Comparison of ENCODE assay signal across 15 cellular contexts in genomic region chr3:170330366-170330765, GRCh38. TPM values are rescaled to one million over a fixed set of nuclear protein-coding genes. Genes with fewer than 3 reads are reported as not detected.
DNase-seq lines count a peak whose midpoint lies in the region; ATAC-seq, FAIRE-seq and TF ChIP-seq lines count a peak whose summit lies in the region.
"Had no signal": no experiment of that assay in that cellular context is flagged by ENCODE, and none has a peak within 500 bp of the region (broad histone marks: within the 10 kb centered on the region; RNA-seq: fewer than 3 reads in every experiment).

No MANE protein-coding gene starts in this region.

- H3K27me3 ChIP-seq in bronchial epithelial cell (ENCODE audit: control insufficient read depth, insufficient read depth, low read length) (no peaks in the 10 kb centered on the region), mucosa of rectum (ENCODE audit: control insufficient read depth in 2 of 2, insufficient read depth in 2 of 2, low read length in 2 of 2) (no peaks in the 10 kb centered on the region)
- H3K27me3 ChIP-seq: uterus had no signal

- peaks cover 7% of the 10 kb centered on the region for H3K36me3 Mint-ChIP-seq in endothelial cell (ENCODE audit: low read depth, unreplicated experiment)
- no peaks in the 10 kb centered on the region for H3K36me3 Mint-ChIP-seq in natural killer cell treated with Interleukin-12 subunit alpha and Interleukin-12 subunit beta and Interleukin-15 and Interleukin-18, amount 100 ng/mL, for 72 hours
- H3K36me3 Mint-ChIP-seq: activated naive CD4-positive, alpha-beta T cell treated with anti-CD3 and anti-CD28 coated beads, Interleukin-2, amount 50 U/mL, for 24 hours had no signal

- FAIRE-seq in bronchial epithelial cell (lab: Jason Lieb, UNC): no peak
- FAIRE-seq: D721Med had no signal

- H3K27me3 Mint-ChIP-seq in endothelial cell (ENCODE audit: unreplicated experiment): peaks cover 2% of the 10 kb centered on the region
- peaks cover 4 to 5% of the 10 kb centered on the region in 2 donors for H3K27me3 Mint-ChIP-seq in natural killer cell treated with Interleukin-12 subunit alpha and Interleukin-12 subunit beta and Interleukin-15 and Interleukin-18, amount 100 ng/mL, for 72 hours
- H3K27me3 Mint-ChIP-seq: activated naive CD4-positive, alpha-beta T cell treated with anti-CD3 and anti-CD28 coated beads, Interleukin-2, amount 50 U/mL, for 24 hours had no signal

- TF ChIP-seq CTCF in bronchial epithelial cell (IDR thresholded peaks at IDR 0.05; ENCODE audit: insufficient read depth, low read length, severe bottlenecking) (no peak), endothelial cell (IDR thresholded peaks at IDR 0.05; ENCODE audit: unreplicated experiment) (no peak)

- H3K27ac ChIP-seq in mucosa of rectum (ENCODE audit: low read depth in 2 of 2, low read length in 2 of 2): peak overlapping the region; percentile 59 to 70
- H3K27ac ChIP-seq: HL-60, psoas muscle, uterus had no signal

- no peak overlapping the region for H3K9ac ChIP-seq in mucosa of rectum (ENCODE audit: low read depth in 1 of 2, low read length in 2 of 2)

- H3K36me3 ChIP-seq in bronchial epithelial cell (ENCODE audit: control insufficient read depth, insufficient read depth, low read length) (no peaks in the 10 kb centered on the region), mucosa of rectum (ENCODE audit: control insufficient read depth in 2 of 2, insufficient read depth in 2 of 2, low read length in 2 of 2) (no peaks in the 10 kb centered on the region)
- H3K36me3 ChIP-seq: uterus had no signal

- H3K9me3 Mint-ChIP-seq in endothelial cell (ENCODE audit: unreplicated experiment): no peaks in the 10 kb centered on the region
- H3K9me3 Mint-ChIP-seq in natural killer cell treated with Interleukin-12 subunit alpha and Interleukin-12 subunit beta and Interleukin-15 and Interleukin-18, amount 100 ng/mL, for 72 hours: no peaks in the 10 kb centered on the region
- H3K9me3 Mint-ChIP-seq: activated naive CD4-positive, alpha-beta T cell treated with anti-CD3 and anti-CD28 coated beads, Interleukin-2, amount 50 U/mL, for 24 hours had no signal

- DNase-seq in EL (peak; percentile 41), LoVo (ENCODE audit: low spot score) (peak; percentile 79), bronchial epithelial cell (ENCODE audit: low read depth) (peak; percentile 86), endothelial cell (ENCODE audit: low spot score) (no peak), T-helper 1 cell (no peak)
- DNase-seq in natural killer cell treated with Interleukin-12 subunit alpha and Interleukin-12 subunit beta and Interleukin-15 and Interleukin-18, amount 100 ng/mL, for 72 hours (ENCODE audit: low spot score): no peak
- DNase-seq: GOT3, NCI-H1694, psoas muscle, uterus had no signal

- H3K9me3 ChIP-seq in mucosa of rectum (ENCODE audit: control insufficient read depth in 2 of 2, low read length in 2 of 2): no peaks in the 10 kb centered on the region
- H3K9me3 ChIP-seq: psoas muscle, uterus had no signal

- no peaks in the 10 kb centered on the region for H3K4me1 Mint-ChIP-seq in endothelial cell (ENCODE audit: unreplicated experiment)
- H3K4me1 Mint-ChIP-seq in natural killer cell treated with Interleukin-12 subunit alpha and Interleukin-12 subunit beta and Interleukin-15 and Interleukin-18, amount 100 ng/mL, for 72 hours (ENCODE audit: low read depth in 2 of 2): peaks cover 6 to 9% of the 10 kb centered on the region in 2 donors
- H3K4me1 Mint-ChIP-seq: activated naive CD4-positive, alpha-beta T cell treated with anti-CD3 and anti-CD28 coated beads, Interleukin-2, amount 50 U/mL, for 24 hours had no signal

- H3K4me3 Mint-ChIP-seq in endothelial cell (ENCODE audit: unreplicated experiment): no peak overlapping the region
- no peak overlapping the region for H3K4me3 Mint-ChIP-seq in natural killer cell treated with Interleukin-12 subunit alpha and Interleukin-12 subunit beta and Interleukin-15 and Interleukin-18, amount 100 ng/mL, for 72 hours
- H3K4me3 Mint-ChIP-seq: activated naive CD4-positive, alpha-beta T cell treated with anti-CD3 and anti-CD28 coated beads, Interleukin-2, amount 50 U/mL, for 24 hours had no signal

- no peak for ATAC-seq in GM19397 (IDR thresholded peaks at IDR 0.05; ENCODE audit: unreplicated experiment)
- no peak for ATAC-seq in natural killer cell treated with Interleukin-12 subunit alpha and Interleukin-12 subunit beta and Interleukin-15 and Interleukin-18, amount 100 ng/mL, for 72 hours
- ATAC-seq: psoas muscle had no signal

- H3K4me1 ChIP-seq in mucosa of rectum (ENCODE audit: control insufficient read depth in 2 of 2, insufficient read depth in 2 of 2, low read length in 2 of 2): peaks cover 5 to 6% of the 10 kb centered on the region in 2 donors
- H3K4me1 ChIP-seq: psoas muscle, uterus had no signal

- H3K27ac Mint-ChIP-seq in endothelial cell (ENCODE audit: unreplicated experiment): no peak overlapping the region
- H3K27ac Mint-ChIP-seq in natural killer cell treated with Interleukin-12 subunit alpha and Interleukin-12 subunit beta and Interleukin-15 and Interleukin-18, amount 100 ng/mL, for 72 hours: no peak overlapping the region
- H3K27ac Mint-ChIP-seq: activated naive CD4-positive, alpha-beta T cell treated with anti-CD3 and anti-CD28 coated beads, Interleukin-2, amount 50 U/mL, for 24 hours had no signal

- no peak overlapping the region for H3K4me3 ChIP-seq in bronchial epithelial cell (ENCODE audit: low read depth, low read length)
- no peak overlapping the region for H3K4me3 ChIP-seq in mucosa of rectum (ENCODE audit: low read length in 2 of 2)
- H3K4me3 ChIP-seq: psoas muscle, uterus had no signal

RNA-seq across cellular contexts. Expression of gene SKIL, which starts 27.1 kb away (rescaled TPM):
- 40.8 and 41.9 TPM in 2 replicates for total RNA-seq in bronchial epithelial cell
- total RNA-seq in endothelial cell (ENCODE audit: unreplicated experiment): 89.0 TPM
- 10 to 100 TPM; 40.0 to 41.0 TPM for total RNA-seq in natural killer cell treated with Interleukin-12 subunit alpha and Interleukin-12 subunit beta and Interleukin-15 and Interleukin-18, amount 100 ng/mL, for 72 hours

Comparison
In these comparisons a context has a peak if more than half of its experiments do, and no peak if none do; other contexts are left out.
1. DNase-seq: peak in EL (single experiment), LoVo (single experiment) and bronchial epithelial cell (single experiment); none in endothelial cell (single experiment), natural killer cell treated with Interleukin-12 subunit alpha and Interleukin-12 subunit beta and Interleukin-15 and Interleukin-18, amount 100 ng/mL, for 72 hours (single experiment) and T-helper 1 cell (0 of 5).